21 cellular contexts compared by ENCODE assay signal in the genomic region with DNA sequence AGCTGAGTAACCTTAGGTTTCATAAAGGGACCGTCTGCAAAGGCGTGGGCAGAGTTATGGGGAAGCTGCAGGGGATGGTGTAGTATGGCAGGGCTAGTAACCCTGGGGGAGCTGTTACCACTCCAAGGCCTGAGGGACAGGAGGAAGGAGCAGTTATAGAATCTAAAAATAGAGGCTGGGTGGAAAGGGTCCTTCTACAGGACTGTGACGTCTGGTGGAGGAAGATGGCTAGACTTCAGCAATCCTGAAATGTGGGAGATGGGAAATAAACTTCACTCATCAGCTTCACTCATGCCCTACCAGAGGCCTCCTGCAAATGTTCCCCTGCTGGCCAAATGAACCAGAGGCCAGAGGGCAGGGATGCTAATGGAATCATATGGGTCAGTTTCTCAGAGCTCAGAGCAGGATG. TPM values are rescaled to one million over a fixed set of nuclear protein-coding genes. Genes with fewer than 3 reads are reported as not detected.
DNase-seq lines count a peak whose midpoint lies in the region; ATAC-seq and TF ChIP-seq lines count a peak whose summit lies in the region.
"Had no signal": no experiment of that assay in that cellular context is flagged by ENCODE, and none has a peak within 500 bp of the region (broad histone marks: within the 10 kb centered on the region; RNA-seq: fewer than 3 reads in every experiment).

No MANE protein-coding gene starts in this region.

- no peak for TF ChIP-seq EP300 in SK-N-SH (IDR thresholded peaks at IDR 0.05; ENCODE audit: borderline replicate concordance in 1 of 2, low read depth in 1 of 2, low read length in 1 of 2)

- H3K27me3 Mint-ChIP-seq in osteocyte (ENCODE audit: unreplicated experiment), result peaks cover 11% of the 10 kb centered on the region
- H3K27me3 Mint-ChIP-seq: IgD-negative memory B cell had no signal

- TF ChIP-seq CTCF in SK-N-SH (IDR thresholded peaks at IDR 0.05) (0 out of 2 replicates have a peak, but pooled peaks have one; percentile 7), hepatocyte (IDR thresholded peaks at IDR 0.05; ENCODE audit: poor library complexity) (peak; percentile 12), osteocyte (IDR thresholded peaks at IDR 0.05) (peak; percentile 15)

- TF ChIP-seq RAD21 in SK-N-SH (IDR thresholded peaks at IDR 0.05; ENCODE audit: low read length), result no peak

- CTCF ChIA-PET in SK-N-SH (lab: Yijun Ruan, JAX), result interaction anchor here (1.0 to 1.2 kb wide), 3 partner anchors 10 to 546 kb away, joined by 3 to 5 read pairs (median 4); no protein-coding TSS in a partner anchor

- H3K36me3 ChIP-seq in SK-N-SH (replicated peaks in 1 of 2; ENCODE audit: control insufficient read depth in 1 of 2, insufficient read depth in 2 of 2, low read length in 1 of 2) (no peaks in the 10 kb centered on the region), hepatocyte (replicated peaks; ENCODE audit: insufficient read depth, low read depth) (no peaks in the 10 kb centered on the region)

- H3K9ac ChIP-seq in SK-N-SH, result no peak overlapping the region

- H3K27ac ChIP-seq in SK-N-SH (ENCODE audit: low read depth in 2 of 2, low read length in 1 of 2) (no peak overlapping the region), hepatocyte (no peak overlapping the region)
- H3K27ac ChIP-seq: C4-2B had no signal

- H2AFZ ChIP-seq in SK-N-SH (ENCODE audit: low read depth), result no peak overlapping the region
- no peak overlapping the region for H2AFZ ChIP-seq in hepatocyte

- 63% methylated on average over 3 of the region's 3 CpGs for WGBS in SK-N-SH (ENCODE audit: low lambda C conversion rate)
- 47% methylated on average over 3 of the region's 3 CpGs for WGBS in hepatocyte (ENCODE audit: low lambda C conversion rate, missing lambda C conversion rate)

- POLR2A ChIA-PET in SK-N-SH (lab: Yijun Ruan, JAX), result no interaction called here

- H4K20me1 ChIP-seq in SK-N-SH (ENCODE audit: insufficient read depth), result no peaks in the 10 kb centered on the region
- no peaks in the 10 kb centered on the region for H4K20me1 ChIP-seq in hepatocyte (ENCODE audit: insufficient read depth, poor library complexity, severe bottlenecking)

- H3K4me1 ChIP-seq in SK-N-SH (ENCODE audit: control insufficient read depth in 1 of 2, insufficient read depth in 2 of 2, low read depth in 1 of 2, low read length in 1 of 2) (no peaks in the 10 kb centered on the region; a peak in 1 of 4 replicates), hepatocyte (ENCODE audit: insufficient read depth) (no peaks in the 10 kb centered on the region)

- H3K9me3 ChIP-seq in SK-N-SH (no peaks in the 10 kb centered on the region), hepatocyte (ENCODE audit: low read depth) (no peaks in the 10 kb centered on the region)

- no peak overlapping the region for H3K27ac Mint-ChIP-seq in osteocyte (ENCODE audit: unreplicated experiment)
- H3K27ac Mint-ChIP-seq: IgD-negative memory B cell had no signal

- H3K79me2 ChIP-seq in SK-N-SH (ENCODE audit: insufficient read depth) (no peaks in the 10 kb centered on the region), hepatocyte (peaks cover 17% of the 10 kb centered on the region)

- H3K4me3 ChIP-seq in SK-N-SH (ENCODE audit: low read depth in 2 of 2, low read length in 1 of 2), result no peak overlapping the region
- H3K4me3 ChIP-seq in hepatocyte, result no peak overlapping the region
- H3K4me3 ChIP-seq: GM12878 had no signal

- H3K4me3 Mint-ChIP-seq in osteocyte (ENCODE audit: unreplicated experiment), result no peak overlapping the region
- H3K4me3 Mint-ChIP-seq: IgD-negative memory B cell had no signal

- no peaks in the 10 kb centered on the region for H3K36me3 Mint-ChIP-seq in osteocyte (ENCODE audit: unreplicated experiment)
- H3K36me3 Mint-ChIP-seq: IgD-negative memory B cell had no signal

- H3K9me3 Mint-ChIP-seq in osteocyte (ENCODE audit: unreplicated experiment), result no peaks in the 10 kb centered on the region
- H3K9me3 Mint-ChIP-seq: IgD-negative memory B cell had no signal

- no peak overlapping the region for H3K4me2 ChIP-seq in SK-N-SH
- H3K4me2 ChIP-seq in hepatocyte, result no peak overlapping the region

- H3K27me3 ChIP-seq in SK-N-SH (ENCODE audit: insufficient read depth), result no peaks in the 10 kb centered on the region
- H3K27me3 ChIP-seq in hepatocyte, result no peaks in the 10 kb centered on the region

- DNase-seq in SK-N-SH, result no peak
- peak; percentile 16 for DNase-seq in NCI-H2171 (lab: John Stamatoyannopoulos, UW)
- no peak for DNase-seq in hepatocyte (ENCODE audit: low spot score)
- DNase-seq in osteocyte (ENCODE audit: extremely low spot score, unreplicated experiment), result no peak
- DNase-seq in hepatic stellate cell (ENCODE audit: low spot score), result no peak
- DNase-seq: 8988T, COR-L47, DMS79, GOT3, NCI-H1048, NCI-H2107, NCI-H446, PC-3 had no signal

- no peaks in the 10 kb centered on the region for H3K4me1 Mint-ChIP-seq in osteocyte (ENCODE audit: unreplicated experiment)
- H3K4me1 Mint-ChIP-seq: IgD-negative memory B cell had no signal

- H3F3A ChIP-seq in SK-N-SH (replicated peaks; ENCODE audit: insufficient read depth), result no peaks in the 10 kb centered on the region

- ATAC-seq in SK-N-SH treated with all-trans-retinoic acid at 6 μM for 48 hours, result no peak; the same call in 2 of the 3 replicates
- ATAC-seq in GM18858 (IDR thresholded peaks at IDR 0.05; ENCODE audit: unreplicated experiment), result no peak
- ATAC-seq in GM19455 (IDR thresholded peaks at IDR 0.05; ENCODE audit: unreplicated experiment), result no peak
- ATAC-seq: GM12878, PC-3 had no signal

- no peaks in the 10 kb centered on the region for H3K9me2 ChIP-seq in SK-N-SH
- no peaks in the 10 kb centered on the region for H3K9me2 ChIP-seq in hepatocyte (replicated peaks; ENCODE audit: insufficient read depth)

TF ChIP-seq in SK-N-SH, 30 proteins besides CTCF, POLR2A, EP300 and RAD21 (continues in another document):
- TF ChIP-seq, protein P1, sequence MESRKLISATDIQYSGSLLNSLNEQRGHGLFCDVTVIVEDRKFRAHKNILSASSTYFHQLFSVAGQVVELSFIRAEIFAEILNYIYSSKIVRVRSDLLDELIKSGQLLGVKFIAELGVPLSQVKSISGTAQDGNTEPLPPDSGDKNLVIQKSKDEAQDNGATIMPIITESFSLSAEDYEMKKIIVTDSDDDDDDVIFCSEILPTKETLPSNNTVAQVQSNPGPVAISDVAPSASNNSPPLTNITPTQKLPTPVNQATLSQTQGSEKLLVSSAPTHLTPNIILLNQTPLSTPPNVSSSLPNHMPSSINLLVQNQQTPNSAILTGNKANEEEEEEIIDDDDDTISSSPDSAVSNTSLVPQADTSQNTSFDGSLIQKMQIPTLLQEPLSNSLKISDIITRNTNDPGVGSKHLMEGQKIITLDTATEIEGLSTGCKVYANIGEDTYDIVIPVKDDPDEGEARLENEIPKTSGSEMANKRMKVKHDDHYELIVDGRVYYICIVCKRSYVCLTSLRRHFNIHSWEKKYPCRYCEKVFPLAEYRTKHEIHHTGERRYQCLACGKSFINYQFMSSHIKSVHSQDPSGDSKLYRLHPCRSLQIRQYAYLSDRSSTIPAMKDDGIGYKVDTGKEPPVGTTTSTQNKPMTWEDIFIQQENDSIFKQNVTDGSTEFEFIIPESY (IDR thresholded peaks at IDR 0.05; ENCODE audit: borderline replicate concordance, low read depth), result no peak
- no peak for TF ChIP-seq TEAD4 (IDR thresholded peaks at IDR 0.05; ENCODE audit: borderline replicate concordance, insufficient read depth)
- TF ChIP-seq GATA2 (CRISPR knock-in tag; IDR thresholded peaks at IDR 0.05), result no peak
- TF ChIP-seq, protein P2, sequence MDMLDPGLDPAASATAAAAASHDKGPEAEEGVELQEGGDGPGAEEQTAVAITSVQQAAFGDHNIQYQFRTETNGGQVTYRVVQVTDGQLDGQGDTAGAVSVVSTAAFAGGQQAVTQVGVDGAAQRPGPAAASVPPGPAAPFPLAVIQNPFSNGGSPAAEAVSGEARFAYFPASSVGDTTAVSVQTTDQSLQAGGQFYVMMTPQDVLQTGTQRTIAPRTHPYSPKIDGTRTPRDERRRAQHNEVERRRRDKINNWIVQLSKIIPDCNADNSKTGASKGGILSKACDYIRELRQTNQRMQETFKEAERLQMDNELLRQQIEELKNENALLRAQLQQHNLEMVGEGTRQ (IDR thresholded peaks at IDR 0.05; ENCODE audit: borderline replicate concordance, low read depth, low read length), result no peak
- TF ChIP-seq JUND (IDR thresholded peaks at IDR 0.05), result no peak
- TF ChIP-seq NRF1 (IDR thresholded peaks at IDR 0.05; ENCODE audit: low read depth, low read length), result no peak

TF ChIP-seq in SK-N-SH treated with all-trans-retinoic acid at 6 μM for 48 hours, 23 proteins besides CTCF, POLR2A, EP300 and RAD21 (continues in another document):
- TF ChIP-seq TOX (CRISPR knock-in tag; IDR thresholded peaks at IDR 0.05; ENCODE audit: borderline replicate concordance) (no peak), GLIS3 (CRISPR knock-in tag; IDR thresholded peaks at IDR 0.05) (no peak), ZNF8 (CRISPR knock-in tag; IDR thresholded peaks at IDR 0.05) (no peak)
- TF ChIP-seq, protein P3, sequence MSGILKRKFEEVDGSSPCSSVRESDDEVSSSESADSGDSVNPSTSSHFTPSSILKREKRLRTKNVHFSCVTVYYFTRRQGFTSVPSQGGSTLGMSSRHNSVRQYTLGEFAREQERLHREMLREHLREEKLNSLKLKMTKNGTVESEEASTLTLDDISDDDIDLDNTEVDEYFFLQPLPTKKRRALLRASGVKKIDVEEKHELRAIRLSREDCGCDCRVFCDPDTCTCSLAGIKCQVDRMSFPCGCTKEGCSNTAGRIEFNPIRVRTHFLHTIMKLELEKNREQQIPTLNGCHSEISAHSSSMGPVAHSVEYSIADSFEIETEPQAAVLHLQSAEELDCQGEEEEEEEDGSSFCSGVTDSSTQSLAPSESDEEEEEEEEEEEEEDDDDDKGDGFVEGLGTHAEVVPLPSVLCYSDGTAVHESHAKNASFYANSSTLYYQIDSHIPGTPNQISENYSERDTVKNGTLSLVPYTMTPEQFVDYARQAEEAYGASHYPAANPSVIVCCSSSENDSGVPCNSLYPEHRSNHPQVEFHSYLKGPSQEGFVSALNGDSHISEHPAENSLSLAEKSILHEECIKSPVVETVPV (CRISPR knock-in tag; IDR thresholded peaks at IDR 0.05), result no peak

RNA-seq across cellular contexts. Expression of a gene that starts 46.1 kb away (rescaled TPM):
- polyA plus RNA-seq in SK-N-SH (2012; rRNA removed) (2.3 and 2.9 TPM in 2 replicates), hepatocyte (19.5 and 21.9 TPM in 2 replicates)
- polyA plus RNA-seq in SK-N-SH (2012; cell fraction: cytosol; rRNA removed), result 3.1 TPM in 2 replicates
- 2.2 and 3.0 TPM in 2 replicates for polyA plus RNA-seq in SK-N-SH (2012; cell fraction: nucleus; rRNA removed)
- total RNA-seq in hepatocyte (36.7 and 37.6 TPM in 2 replicates), osteocyte (0.21 and 0.27 TPM in 2 replicates)
- total RNA-seq: G401, HT1080, PC-3 had no signal

Comparison
In these comparisons a context has a peak if more than half of its experiments do, and no peak if none do; other contexts are left out.
1. RNA of a gene that starts 46.1 kb away (total RNA-seq): 36.7 to 37.6 TPM in hepatocyte; 0.21 to 0.27 TPM in osteocyte; every median in the first group is over 10 times any median in the second.
2. Peak in every context shown above with its lines, with median percentiles within 50 percentile points of each other: CTCF ChIP-seq.